In genomic region chr12:89946518-89946917, GRCh38 we compare ENCODE assay signal across 25 cellular contexts.
DNase-seq lines count a peak whose midpoint lies in the region; ATAC-seq and TF ChIP-seq lines count a peak whose summit lies in the region.
"Had no signal": no experiment of that assay in that cellular context is flagged by ENCODE, and none has a peak within 500 bp of the region (broad histone marks: within the 10 kb centered on the region; RNA-seq: fewer than 3 reads in every experiment).

No MANE protein-coding gene starts in this region.

- peaks cover 15% of the 10 kb centered on the region for H3F3A ChIP-seq in smooth muscle cell (ENCODE audit: low read depth)

- H3K27ac Mint-ChIP-seq in CD8-positive, alpha-beta memory T cell, result peak overlapping the region in 7 of 8 donors; percentile 0 to 91 (median 13)
- 0 out of 2 replicates have a peak overlapping the region, but pooled peaks have one; percentile 35 for H3K27ac Mint-ChIP-seq in WTC11
- H3K27ac Mint-ChIP-seq in activated naive CD4-positive, alpha-beta T cell treated with anti-CD3 and anti-CD28 coated beads for 36 hours, result no peak overlapping the region
- H3K27ac Mint-ChIP-seq: activated CD4-positive, alpha-beta memory T cell treated with anti-CD3 and anti-CD28 coated beads, Interleukin-2, amount 10 ng/mL, durations not matched to agents 7 days and 5 days; H9; stimulated activated naive CD8-positive, alpha-beta T cell treated with anti-CD3 and anti-CD28 coated beads, Interleukin-15, amount 100 ng/mL, for 72 hours had no signal

- POLR2A ChIA-PET in CD8-positive, alpha-beta memory T cell (lab: Charles Lee), result no interaction called here
- POLR2A ChIA-PET in WTC11 (lab: Charles Lee), result no interaction called here

- no peaks in the 10 kb centered on the region for H3K36me3 Mint-ChIP-seq in CD8-positive, alpha-beta memory T cell
- H3K36me3 Mint-ChIP-seq in WTC11, result no peaks in the 10 kb centered on the region
- H3K36me3 Mint-ChIP-seq in activated naive CD4-positive, alpha-beta T cell treated with anti-CD3 and anti-CD28 coated beads for 36 hours (ENCODE audit: low read depth), result no peaks in the 10 kb centered on the region

- H3K27me3 ChIP-seq in CD8-positive, alpha-beta memory T cell (ENCODE audit: insufficient read depth, low read length, poor library complexity, severe bottlenecking), result no peaks in the 10 kb centered on the region
- no peaks in the 10 kb centered on the region for H3K27me3 ChIP-seq in smooth muscle cell (ENCODE audit: low read depth)
- H3K27me3 ChIP-seq: breast epithelium, MG63, tibial nerve had no signal

- no peak for DNase-seq in CD8-positive, alpha-beta memory T cell
- DNase-seq in WTC11 (ENCODE audit: low spot score) (no peak), mucosa of descending colon (peak in 2 of 3 donors; percentile 39 to 49), smooth muscle cell (lab: John Stamatoyannopoulos, UW; ENCODE audit: unreplicated experiment) (no peak), Right ventricle myocardium superior (no peak)
- DNase-seq in activated naive CD4-positive, alpha-beta T cell treated with anti-CD3 and anti-CD28 coated beads for 36 hours, result no peak
- DNase-seq: activated CD4-positive, alpha-beta memory T cell treated with anti-CD3 and anti-CD28 coated beads, Interleukin-2, amount 10 ng/mL, durations not matched to agents 7 days and 5 days; activated gamma-delta T cell treated with Interleukin-2 at 50 U/mL for 16 hours; DMS153; glutamatergic neuron; H9; MG63; NCI-H1436; NCI-H526; stimulated activated CD4-positive, alpha-beta T cell treated with anti-CD3 and anti-CD28 coated beads, Interleukin-2, amount 100 ng/mL, for 48 hours; stimulated activated naive CD8-positive, alpha-beta T cell treated with anti-CD3 and anti-CD28 coated beads, Interleukin-15, amount 100 ng/mL, for 72 hours had no signal

- intact Hi-C loops in mucosa of descending colon (cut with DNase I, micrococcal nuclease), result no loop called here
- intact Hi-C loops in activated naive CD4-positive, alpha-beta T cell treated with anti-CD3 and anti-CD28 coated beads for 36 hours (cut with micrococcal nuclease), result loop anchor here (5.0 to 10.0 kb wide), 2 partner anchors 141 to 902 kb away; no protein-coding TSS in a partner anchor
- intact Hi-C loops in Right ventricle myocardium superior (cut with DNase I), result no loop called here

- no peak overlapping the region for H2AFZ ChIP-seq in smooth muscle cell (ENCODE audit: low read depth)

- peaks cover 0 to 1% of the 10 kb centered on the region in 2 donors for H3K27me3 Mint-ChIP-seq in CD8-positive, alpha-beta memory T cell
- no peaks in the 10 kb centered on the region for H3K27me3 Mint-ChIP-seq in WTC11 (ENCODE audit: low read depth)
- no peaks in the 10 kb centered on the region for H3K27me3 Mint-ChIP-seq in activated naive CD4-positive, alpha-beta T cell treated with anti-CD3 and anti-CD28 coated beads for 36 hours (ENCODE audit: low read depth)
- H3K27me3 Mint-ChIP-seq: activated CD4-positive, alpha-beta memory T cell treated with anti-CD3 and anti-CD28 coated beads, Interleukin-2, amount 10 ng/mL, durations not matched to agents 7 days and 5 days; stimulated activated naive CD8-positive, alpha-beta T cell treated with anti-CD3 and anti-CD28 coated beads, Interleukin-15, amount 100 ng/mL, for 72 hours had no signal

- peaks cover 35% of the 10 kb centered on the region for H3K4me1 ChIP-seq in CD8-positive, alpha-beta memory T cell (ENCODE audit: insufficient read depth, low read length)
- peaks cover 55% of the 10 kb centered on the region for H3K4me1 ChIP-seq in mucosa of descending colon (ENCODE audit: low read depth)
- peaks cover 39% of the 10 kb centered on the region for H3K4me1 ChIP-seq in smooth muscle cell (ENCODE audit: low read depth)
- H3K4me1 ChIP-seq: breast epithelium had no signal

- H3K9me3 Mint-ChIP-seq in CD8-positive, alpha-beta memory T cell, result no peaks in the 10 kb centered on the region
- H3K9me3 Mint-ChIP-seq in WTC11, result no peaks in the 10 kb centered on the region
- no peaks in the 10 kb centered on the region for H3K9me3 Mint-ChIP-seq in activated naive CD4-positive, alpha-beta T cell treated with anti-CD3 and anti-CD28 coated beads for 36 hours
- H3K9me3 Mint-ChIP-seq: H9, neural crest cell had no signal

- H3K79me2 ChIP-seq in smooth muscle cell (ENCODE audit: low read depth), result no peaks in the 10 kb centered on the region

- H3K4me1 Mint-ChIP-seq in CD8-positive, alpha-beta memory T cell, result peaks cover 61 to 92% (median 91%) of the 10 kb centered on the region in 3 donors
- H3K4me1 Mint-ChIP-seq in WTC11, result peaks cover 36% of the 10 kb centered on the region
- peaks cover 46% of the 10 kb centered on the region for H3K4me1 Mint-ChIP-seq in activated naive CD4-positive, alpha-beta T cell treated with anti-CD3 and anti-CD28 coated beads for 36 hours (ENCODE audit: low read depth)

- H3K9ac ChIP-seq in smooth muscle cell (ENCODE audit: low read depth), result peak overlapping the region; percentile 0

- H3K4me3 ChIP-seq in CD8-positive, alpha-beta memory T cell (ENCODE audit: low read length), result no peak overlapping the region
- H3K4me3 ChIP-seq in mucosa of descending colon, result no peak overlapping the region
- no peak overlapping the region for H3K4me3 ChIP-seq in smooth muscle cell
- H3K4me3 ChIP-seq: breast epithelium, coronary artery, MG63, prostate gland, skin epidermis, tibial nerve had no signal

- TF ChIP-seq CTCF in WTC11 (IDR thresholded peaks at IDR 0.05) (no peak), mucosa of descending colon (IDR thresholded peaks at IDR 0.05) (no peak), smooth muscle cell (IDR thresholded peaks at IDR 0.05; ENCODE audit: borderline replicate concordance, insufficient read depth, poor library complexity, severe bottlenecking) (no peak)

- 85% methylated on average over 3 of the region's 3 CpGs for WGBS in smooth muscle cell (ENCODE audit: low lambda C conversion rate)

- H4K20me1 ChIP-seq in smooth muscle cell (ENCODE audit: low read depth), result no peaks in the 10 kb centered on the region

- ATAC-seq in WTC11 (no peak), mucosa of descending colon (peak; percentile 55), GM19324 (IDR thresholded peaks at IDR 0.05; ENCODE audit: low FRiP score, unreplicated experiment) (no peak), Right ventricle myocardium superior (ENCODE audit: poor library complexity) (no peak)
- ATAC-seq: activated CD4-positive, CD25-positive, alpha-beta regulatory T cell treated with anti-CD3 and anti-CD28 coated beads, Interleukin-2, amount 50 U/mL, for 24 hours; stimulated activated naive CD8-positive, alpha-beta T cell treated with anti-CD3 and anti-CD28 coated beads, Interleukin-15, amount 100 ng/mL, for 72 hours had no signal

- no peak overlapping the region for H3K27ac ChIP-seq in CD8-positive, alpha-beta memory T cell (ENCODE audit: low read depth, low read length)
- H3K27ac ChIP-seq in smooth muscle cell (ENCODE audit: low read depth), result peak overlapping the region; percentile 94
- H3K27ac ChIP-seq: breast epithelium, prostate gland, RWPE1, tibial nerve had no signal

- no peaks in the 10 kb centered on the region for H3K9me3 ChIP-seq in CD8-positive, alpha-beta memory T cell (ENCODE audit: low read length)
- H3K9me3 ChIP-seq in mucosa of descending colon, result no peaks in the 10 kb centered on the region
- no peaks in the 10 kb centered on the region for H3K9me3 ChIP-seq in smooth muscle cell (replicated peaks; ENCODE audit: low read depth)
- H3K9me3 ChIP-seq: breast epithelium, MG63, prostate gland, tibial nerve had no signal

- no peak overlapping the region for H3K4me3 Mint-ChIP-seq in CD8-positive, alpha-beta memory T cell
- no peak overlapping the region for H3K4me3 Mint-ChIP-seq in WTC11
- H3K4me3 Mint-ChIP-seq in activated naive CD4-positive, alpha-beta T cell treated with anti-CD3 and anti-CD28 coated beads for 36 hours, result no peak overlapping the region
- H3K4me3 Mint-ChIP-seq: activated CD4-positive, alpha-beta memory T cell treated with anti-CD3 and anti-CD28 coated beads, Interleukin-2, amount 10 ng/mL, durations not matched to agents 7 days and 5 days; H9; neural crest cell; stimulated activated naive CD8-positive, alpha-beta T cell treated with anti-CD3 and anti-CD28 coated beads, Interleukin-15, amount 100 ng/mL, for 72 hours had no signal

- CTCF ChIA-PET in CD8-positive, alpha-beta memory T cell (lab: Charles Lee), result interaction anchor here (1.0 to 1.8 kb wide), 2 partner anchors 10 to 238 kb away, joined by 3 to 5 read pairs; partner anchors contain the start of gene ATP2B1
- CTCF ChIA-PET in WTC11 (lab: Charles Lee), result no interaction called here
- CTCF ChIA-PET in activated naive CD4-positive, alpha-beta T cell treated with anti-CD3 and anti-CD28 coated beads for 36 hours (lab: Charles Lee), result interaction anchor here (0.6 kb wide), 1 partner anchor 159 kb away, joined by 4 read pairs; no protein-coding TSS in a partner anchor

- peak overlapping the region; percentile 66 for H3K4me2 ChIP-seq in smooth muscle cell

- H3K36me3 ChIP-seq in CD8-positive, alpha-beta memory T cell (ENCODE audit: insufficient read depth, low read length), result no peaks in the 10 kb centered on the region
- H3K36me3 ChIP-seq in mucosa of descending colon (ENCODE audit: low read depth) (no peaks in the 10 kb centered on the region), smooth muscle cell (ENCODE audit: low read depth) (no peaks in the 10 kb centered on the region)
- H3K36me3 ChIP-seq: breast epithelium, MG63, prostate gland, tibial nerve had no signal

TF ChIP-seq in WTC11, 78 proteins besides CTCF, POLR2A, EP300 and RAD21 (continues in another document):
- TF ChIP-seq TEAD1 (CRISPR knock-in tag; IDR thresholded peaks at IDR 0.05), result no peak
- TF ChIP-seq ZNF121 (CRISPR knock-in tag; IDR thresholded peaks at IDR 0.05), result no peak
- no peak for TF ChIP-seq ATF1 (CRISPR knock-in tag; IDR thresholded peaks at IDR 0.05)
- no peak for TF ChIP-seq NR3C1 (CRISPR knock-in tag; conservative IDR thresholded peaks at IDR 0.05; ENCODE audit: low read depth)
- no peak for TF ChIP-seq NFE2L1 (CRISPR knock-in tag; IDR thresholded peaks at IDR 0.05)
- no peak for TF ChIP-seq SOX15 (CRISPR knock-in tag; IDR thresholded peaks at IDR 0.05)
- no peak for TF ChIP-seq MYBL2 (CRISPR knock-in tag; IDR thresholded peaks at IDR 0.05)

Comparison
In these comparisons a context has a peak if more than half of its experiments do, and no peak if none do; other contexts are left out.
1. DNase-seq: peak in mucosa of descending colon (2 of 3); none in CD8-positive, alpha-beta memory T cell (0 of 5), WTC11 (single experiment), smooth muscle cell (single experiment), activated naive CD4-positive, alpha-beta T cell treated with anti-CD3 and anti-CD28 coated beads for 36 hours (single experiment) and Right ventricle myocardium superior (single experiment).